In genomic region chr13:66102864-66103263, GRCh38 we compare ENCODE assay signal across 18 cellular contexts.
A peak's percentile ranks its signal among the peaks of the same experiment; 100 is the strongest.
DNase-seq lines count a peak whose midpoint lies in the region; ATAC-seq and TF ChIP-seq lines count a peak whose summit lies in the region.
"Had no signal": no experiment of that assay in that cellular context is flagged by ENCODE, and none has a peak within 500 bp of the region (broad histone marks: within the 10 kb centered on the region; RNA-seq: fewer than 3 reads in every experiment).

No MANE protein-coding gene starts in this region.

- ATAC-seq in HG02973 (IDR thresholded peaks at IDR 0.05; ENCODE audit: unreplicated experiment): no peak
- ATAC-seq: CD8-positive, alpha-beta T cell had no signal

- H3K36me3 Mint-ChIP-seq in osteocyte (ENCODE audit: unreplicated experiment): no peaks in the 10 kb centered on the region
- H3K36me3 Mint-ChIP-seq in activated CD4-positive, alpha-beta memory T cell treated with anti-CD3 and anti-CD28 coated beads for 36 hours: no peaks in the 10 kb centered on the region
- H3K36me3 Mint-ChIP-seq: CD8-positive, alpha-beta T cell had no signal

- H3K36me3 ChIP-seq in adipocyte (ENCODE audit: control insufficient read depth, insufficient read depth, low read length, severe bottlenecking): no peaks in the 10 kb centered on the region
- H3K36me3 ChIP-seq: Peyer's patch had no signal

- no peaks in the 10 kb centered on the region for H3K9me3 Mint-ChIP-seq in osteocyte (ENCODE audit: unreplicated experiment)
- H3K9me3 Mint-ChIP-seq in activated CD4-positive, alpha-beta memory T cell treated with anti-CD3 and anti-CD28 coated beads for 36 hours: no peaks in the 10 kb centered on the region
- H3K9me3 Mint-ChIP-seq: H9 had no signal

- peak overlapping the region; percentile 23 for H3K27ac Mint-ChIP-seq in osteocyte (ENCODE audit: unreplicated experiment)
- no peak overlapping the region for H3K27ac Mint-ChIP-seq in activated CD4-positive, alpha-beta memory T cell treated with anti-CD3 and anti-CD28 coated beads for 36 hours
- H3K27ac Mint-ChIP-seq: CD8-positive, alpha-beta T cell; H9 had no signal

- DNase-seq in GM03348 (ENCODE audit: low spot score) (peak; percentile 4), adipocyte (ENCODE audit: low read depth) (peak; percentile 8), fibroblast of pulmonary artery (ENCODE audit: low read depth) (peak; percentile 43), osteocyte (ENCODE audit: extremely low spot score, unreplicated experiment) (no peak), medulla oblongata (ENCODE audit: extremely low spot score) (no peak), AG20443 (ENCODE audit: low spot score) (no peak)
- DNase-seq in activated CD4-positive, alpha-beta memory T cell treated with anti-CD3 and anti-CD28 coated beads for 36 hours: no peak
- DNase-seq: C1 segment of cervical spinal cord; CD8-positive, alpha-beta T cell; DMS153; H9; KG1; NCI-H1092 treated with DMSO at 0.1 percent for 48 hours; NCI-H146; NCI-H2029; NCI-H526; Peyer's patch had no signal

- H3K4me3 Mint-ChIP-seq in osteocyte (ENCODE audit: unreplicated experiment): no peak overlapping the region
- no peak overlapping the region for H3K4me3 Mint-ChIP-seq in activated CD4-positive, alpha-beta memory T cell treated with anti-CD3 and anti-CD28 coated beads for 36 hours
- H3K4me3 Mint-ChIP-seq: CD8-positive, alpha-beta T cell; H9 had no signal

- H3K4me1 ChIP-seq in adipocyte (ENCODE audit: control insufficient read depth, insufficient read depth, low read length): peaks cover 8% of the 10 kb centered on the region
- H3K4me1 ChIP-seq: Peyer's patch had no signal

- no peaks in the 10 kb centered on the region for H3K9me3 ChIP-seq in adipocyte (ENCODE audit: control insufficient read depth, low read length)
- H3K9me3 ChIP-seq: Peyer's patch had no signal

- POLR2A ChIA-PET in activated CD4-positive, alpha-beta memory T cell treated with anti-CD3 and anti-CD28 coated beads for 36 hours (lab: Charles Lee): no interaction called here

- TF ChIP-seq CTCF in fibroblast of pulmonary artery (IDR thresholded peaks at IDR 0.05; ENCODE audit: low read length, missing control alignments): no peak
- TF ChIP-seq CTCF in osteocyte (IDR thresholded peaks at IDR 0.05): no peak

- CTCF ChIA-PET in activated CD4-positive, alpha-beta memory T cell treated with anti-CD3 and anti-CD28 coated beads for 36 hours (lab: Charles Lee): no interaction called here

- H3K4me3 ChIP-seq in adipocyte (ENCODE audit: low read length) (no peak overlapping the region), fibroblast of pulmonary artery (replicated peaks; ENCODE audit: low read depth, low read length) (no peak overlapping the region)
- H3K4me3 ChIP-seq: Peyer's patch had no signal

- peaks cover 7% of the 10 kb centered on the region for H3K4me1 Mint-ChIP-seq in osteocyte (ENCODE audit: unreplicated experiment)
- H3K4me1 Mint-ChIP-seq in activated CD4-positive, alpha-beta memory T cell treated with anti-CD3 and anti-CD28 coated beads for 36 hours (ENCODE audit: low read depth): no peaks in the 10 kb centered on the region
- H3K4me1 Mint-ChIP-seq: H9 had no signal

- no peak overlapping the region for H3K9ac ChIP-seq in adipocyte (ENCODE audit: low read length)

- H3K27me3 Mint-ChIP-seq in osteocyte (ENCODE audit: unreplicated experiment): no peaks in the 10 kb centered on the region
- no peaks in the 10 kb centered on the region for H3K27me3 Mint-ChIP-seq in activated CD4-positive, alpha-beta memory T cell treated with anti-CD3 and anti-CD28 coated beads for 36 hours

- no peaks in the 10 kb centered on the region for H3K27me3 ChIP-seq in adipocyte (replicated peaks; ENCODE audit: control insufficient read depth, insufficient read depth, low read length)
- H3K27me3 ChIP-seq: Peyer's patch had no signal

- intact Hi-C loops in activated CD4-positive, alpha-beta memory T cell treated with anti-CD3 and anti-CD28 coated beads for 36 hours (cut with micrococcal nuclease): no loop called here

Comparison
In these comparisons a context has a peak if more than half of its experiments do, and no peak if none do; other contexts are left out.
1. DNase-seq: peak in GM03348 (single experiment), adipocyte (single experiment) and fibroblast of pulmonary artery (single experiment); none in osteocyte (single experiment), medulla oblongata (single experiment), AG20443 (single experiment) and activated CD4-positive, alpha-beta memory T cell treated with anti-CD3 and anti-CD28 coated beads for 36 hours (single experiment).